Comparison of ENCODE assay signal across 19 cellular contexts in genomic region chr10:91082447-91082846, GRCh38.
DNase-seq lines count a peak whose midpoint lies in the region; FAIRE-seq and TF ChIP-seq lines count a peak whose summit lies in the region.
"Had no signal": no experiment of that assay in that cellular context is flagged by ENCODE, and none has a peak within 500 bp of the region (broad histone marks: within the 10 kb centered on the region; RNA-seq: fewer than 3 reads in every experiment).

No MANE protein-coding gene starts in this region.

- no peaks in the 10 kb centered on the region for H3K79me1 ChIP-seq in neuronal stem cell (ENCODE audit: low read depth, low read length)

- H3K27me3 ChIP-seq in esophagus muscularis mucosa (no peaks in the 10 kb centered on the region), neuronal stem cell (ENCODE audit: control insufficient read depth in 3 of 3, insufficient read depth in 3 of 3, low read depth in 1 of 3, low read length in 3 of 3) (no peaks in the 10 kb centered on the region), GM23248 (replicated peaks; ENCODE audit: insufficient read depth) (peaks cover 28% of the 10 kb centered on the region)
- H3K27me3 ChIP-seq in CD8-positive, alpha-beta memory T cell (ENCODE audit: insufficient read depth, low read length, poor library complexity, severe bottlenecking): no peaks in the 10 kb centered on the region

- H3K9me3 Mint-ChIP-seq in CD8-positive, alpha-beta memory T cell: no peaks in the 10 kb centered on the region
- H3K9me3 Mint-ChIP-seq: CD4-positive, alpha-beta T cell; H9 had no signal

- no peaks in the 10 kb centered on the region for H3K9me2 ChIP-seq in GM23248 (ENCODE audit: insufficient read depth)

- DNase-seq in CMK (ENCODE audit: low read depth) (peak; percentile 76), SK-N-DZ (ENCODE audit: low spot score) (peak; percentile 21), esophagus muscularis mucosa (ENCODE audit: extremely low spot score) (peak; percentile 24), neuronal stem cell (ENCODE audit: low spot score) (no peak), kidney (no peak), GM23248 (no peak)
- no peak for DNase-seq in CD8-positive, alpha-beta memory T cell
- DNase-seq: AML-193; CD4-positive, alpha-beta T cell; DMS 273 treated with DMSO at 0.1 percent for 48 hours; DMS53; DND-41; EL; H9 had no signal

- H4K20me1 ChIP-seq in GM23248 (ENCODE audit: insufficient read depth): no peaks in the 10 kb centered on the region

- H3F3A ChIP-seq in GM23248 (ENCODE audit: insufficient read depth): no peaks in the 10 kb centered on the region

- no peak overlapping the region for H3K4ac ChIP-seq in neuronal stem cell (ENCODE audit: low read length)

- H3K14ac ChIP-seq in neuronal stem cell (ENCODE audit: low read length): no peak overlapping the region

- no peak for FAIRE-seq in kidney (lab: Jason Lieb, UNC)
- FAIRE-seq: A549, GM19239 had no signal

- H3K9me3 ChIP-seq in esophagus muscularis mucosa (no peaks in the 10 kb centered on the region), neuronal stem cell (replicated peaks in 1 of 2; ENCODE audit: control insufficient read depth in 2 of 2, insufficient read depth in 1 of 2, low read depth in 1 of 2, low read length in 2 of 2) (peaks cover 0 to 3% of the 10 kb centered on the region in 2 donors), kidney (ENCODE audit: control insufficient read depth in 1 of 2, low read length in 2 of 2) (no peaks in the 10 kb centered on the region), GM23248 (ENCODE audit: low read depth) (no peaks in the 10 kb centered on the region)
- H3K9me3 ChIP-seq in CD8-positive, alpha-beta memory T cell (ENCODE audit: low read length): no peaks in the 10 kb centered on the region
- H3K9me3 ChIP-seq: A549 had no signal

- H3K9ac ChIP-seq in neuronal stem cell (ENCODE audit: low read depth, low read length, poor library complexity): no peak overlapping the region
- no peak overlapping the region for H3K9ac ChIP-seq in kidney (ENCODE audit: low read length in 2 of 2)
- no peak overlapping the region for H3K9ac ChIP-seq in GM23248

- H3K27ac Mint-ChIP-seq in CD8-positive, alpha-beta memory T cell: no peak overlapping the region
- H3K27ac Mint-ChIP-seq: CD4-positive, alpha-beta T cell had no signal

- in situ Hi-C loops in GM23248 (cut with MboI): no loop called here

- no peak overlapping the region for H3K4me3 Mint-ChIP-seq in CD8-positive, alpha-beta memory T cell
- H3K4me3 Mint-ChIP-seq: CD4-positive, alpha-beta T cell; H9 had no signal

- H3K23ac ChIP-seq in neuronal stem cell (ENCODE audit: low read depth, low read length, poor library complexity): no peak overlapping the region

- H4K91ac ChIP-seq in neuronal stem cell (ENCODE audit: low read depth, low read length, poor library complexity): no peak overlapping the region

- peak overlapping the region; percentile 37 for H2AFZ ChIP-seq in neuronal stem cell (ENCODE audit: low read length)
- no peak overlapping the region for H2AFZ ChIP-seq in GM23248

- H4K8ac ChIP-seq in neuronal stem cell (ENCODE audit: low read depth, low read length): no peak overlapping the region

- no peak overlapping the region for H3K4me2 ChIP-seq in neuronal stem cell (ENCODE audit: insufficient read depth, low read length, poor library complexity, severe bottlenecking)
- no peak overlapping the region for H3K4me2 ChIP-seq in GM23248 (ENCODE audit: unreplicated experiment)
- H3K4me2 ChIP-seq: A549 had no signal

- no peaks in the 10 kb centered on the region for H3K79me2 ChIP-seq in GM23248 (ENCODE audit: insufficient read depth)

- TF ChIP-seq CTCF in esophagus muscularis mucosa (IDR thresholded peaks at IDR 0.05) (no peak), kidney (IDR thresholded peaks at IDR 0.05; ENCODE audit: borderline replicate concordance, extremely low read depth, insufficient read depth) (no peak)

- no peak overlapping the region for H2BK5ac ChIP-seq in neuronal stem cell (ENCODE audit: low read length)

- no peak for TF ChIP-seq POLR2A in esophagus muscularis mucosa (IDR thresholded peaks at IDR 0.05; ENCODE audit: low read depth)

- no peak overlapping the region for H2AK5ac ChIP-seq in neuronal stem cell (ENCODE audit: low read depth, low read length)

- 88% methylated on average over 7 of the region's 7 CpGs for WGBS in esophagus muscularis mucosa
- no CpG with 5 or more reads among the region's 7 CpGs for WGBS in neuronal stem cell (ENCODE audit: extremely low coverage in 2 of 2, insufficient read length in 2 of 2, insufficient replicate concordance in 1 of 2), 2 donors
- WGBS in GM23248 (ENCODE audit: low coverage in 1 of 2, low lambda C conversion rate in 2 of 2, missing lambda C conversion rate in 2 of 2), 2 experiments: 60% methylated on average over 7 of the region's 7 CpGs

- intact Hi-C loops in esophagus muscularis mucosa (cut with DNase I): no loop called here
- intact Hi-C loops in kidney (cut with DNase I): no loop called here

- no peaks in the 10 kb centered on the region for H3K36me3 Mint-ChIP-seq in CD8-positive, alpha-beta memory T cell

- POLR2A ChIA-PET in CD8-positive, alpha-beta memory T cell (lab: Charles Lee): no interaction called here

- TF ChIP-seq EP300 in esophagus muscularis mucosa (IDR thresholded peaks at IDR 0.05): no peak

- no peak overlapping the region for H2BK120ac ChIP-seq in neuronal stem cell (ENCODE audit: low read depth, low read length)

- H3K4me3 ChIP-seq in esophagus muscularis mucosa (no peak overlapping the region), neuronal stem cell (ENCODE audit: low read length in 2 of 2) (no peak overlapping the region), kidney (ENCODE audit: low read length in 2 of 2) (no peak overlapping the region), GM23248 (no peak overlapping the region)
- no peak overlapping the region for H3K4me3 ChIP-seq in CD8-positive, alpha-beta memory T cell (ENCODE audit: low read length)
- H3K4me3 ChIP-seq: A549, GM12878 had no signal

- no peak overlapping the region for H2BK12ac ChIP-seq in neuronal stem cell (ENCODE audit: low read length)

- no peak overlapping the region for H3K18ac ChIP-seq in neuronal stem cell (ENCODE audit: low read length)

- no peak overlapping the region for H2BK15ac ChIP-seq in neuronal stem cell (ENCODE audit: low read length)

- no peaks in the 10 kb centered on the region for H3K4me1 Mint-ChIP-seq in CD8-positive, alpha-beta memory T cell

- peaks cover 7 to 19% (median 8%) of the 10 kb centered on the region in 4 donors for H3K4me1 ChIP-seq in esophagus muscularis mucosa
- H3K4me1 ChIP-seq in neuronal stem cell (ENCODE audit: control insufficient read depth in 2 of 2, insufficient read depth in 1 of 2, low read depth in 1 of 2, low read length in 2 of 2): no peaks in the 10 kb centered on the region
- no peaks in the 10 kb centered on the region for H3K4me1 ChIP-seq in kidney (ENCODE audit: control insufficient read depth in 1 of 2, insufficient read depth in 1 of 2, low read depth in 1 of 2, low read length in 2 of 2)
- no peaks in the 10 kb centered on the region for H3K4me1 ChIP-seq in GM23248 (ENCODE audit: insufficient read depth)
- no peaks in the 10 kb centered on the region for H3K4me1 ChIP-seq in CD8-positive, alpha-beta memory T cell (ENCODE audit: insufficient read depth, low read length)

- H3K27ac ChIP-seq in esophagus muscularis mucosa (replicated peaks in 1 of 4): no peak overlapping the region
- no peak overlapping the region for H3K27ac ChIP-seq in neuronal stem cell (replicated peaks; ENCODE audit: low read length)
- no peak overlapping the region for H3K27ac ChIP-seq in kidney (ENCODE audit: low read depth in 2 of 2, low read length in 2 of 2)
- H3K27ac ChIP-seq in GM23248: no peak overlapping the region
- no peak overlapping the region for H3K27ac ChIP-seq in CD8-positive, alpha-beta memory T cell (ENCODE audit: low read depth, low read length)
- H3K27ac ChIP-seq: 22Rv1, A549, C4-2B had no signal

- H3K27me3 Mint-ChIP-seq in CD8-positive, alpha-beta memory T cell: peaks cover 0 to 12% of the 10 kb centered on the region in 2 donors

- no peaks in the 10 kb centered on the region for H3K36me3 ChIP-seq in esophagus muscularis mucosa
- no peaks in the 10 kb centered on the region for H3K36me3 ChIP-seq in neuronal stem cell (replicated peaks in 1 of 2; ENCODE audit: control insufficient read depth in 2 of 2, insufficient read depth in 2 of 2, low read length in 2 of 2)
- H3K36me3 ChIP-seq in kidney (ENCODE audit: control insufficient read depth in 1 of 2, insufficient read depth in 2 of 2, low read length in 2 of 2): no peaks in the 10 kb centered on the region
- no peaks in the 10 kb centered on the region for H3K36me3 ChIP-seq in GM23248 (ENCODE audit: low read depth)
- no peaks in the 10 kb centered on the region for H3K36me3 ChIP-seq in CD8-positive, alpha-beta memory T cell (ENCODE audit: insufficient read depth, low read length)

- CTCF ChIA-PET in CD8-positive, alpha-beta memory T cell (lab: Charles Lee): no interaction called here

Comparison
In these comparisons a context has a peak if more than half of its experiments do, and no peak if none do; other contexts are left out.
1. DNase-seq: peak in CMK (single experiment), SK-N-DZ (single experiment) and esophagus muscularis mucosa (single experiment); none in neuronal stem cell (single experiment), kidney (single experiment), GM23248 (single experiment) and CD8-positive, alpha-beta memory T cell (0 of 5).